In genomic region chr19:27955484-27955883, GRCh38 we compare ENCODE assay signal across 32 cellular contexts.
"Had no signal": no experiment of that assay in that cellular context is flagged by ENCODE, and none has a peak within 500 bp of the region (broad histone marks: within the 10 kb centered on the region; RNA-seq: fewer than 3 reads in every experiment).

No MANE protein-coding gene starts in this region.

- H3K36me3 Mint-ChIP-seq: activated naive CD4-positive, alpha-beta T cell treated with anti-CD3 and anti-CD28 coated beads, Interleukin-2, amount 50 U/mL, for 24 hours; activated naive CD8-positive, alpha-beta T cell treated with anti-CD3 and anti-CD28 coated beads for 36 hours had no signal

- H3K4me1 ChIP-seq: body of pancreas, esophagus muscularis mucosa, foreskin keratinocyte, gastrocnemius medialis had no signal

- H3K4me3 Mint-ChIP-seq: activated CD4-positive, alpha-beta T cell treated with anti-CD3 and anti-CD28 coated beads, Interleukin-2, amount 10 ng/mL, durations not matched to agents 7 days and 5 days; activated CD8-positive, alpha-beta T cell treated with anti-CD3 and anti-CD28 coated beads for 36 hours; activated naive CD4-positive, alpha-beta T cell treated with anti-CD3 and anti-CD28 coated beads for 36 hours; activated naive CD4-positive, alpha-beta T cell treated with anti-CD3 and anti-CD28 coated beads, Interleukin-2, amount 50 U/mL, for 24 hours; activated naive CD8-positive, alpha-beta T cell treated with anti-CD3 and anti-CD28 coated beads for 36 hours; activated naive CD8-positive, alpha-beta T cell treated with anti-CD3 and anti-CD28 coated beads, Interleukin-2, amount 50 U/mL, for 24 hours; activated T-cell treated with anti-CD3 and anti-CD28 coated beads, Interleukin-2, amount 50 U/mL, for 4 hours; activated T-helper 17 cell treated with anti-CD3 and anti-CD28 coated beads, Interleukin-2, amount 50 U/mL, for 72 hours; effector memory CD8-positive, alpha-beta T cell; WTC11 had no signal

- H3K36me3 ChIP-seq: adrenal gland, esophagus muscularis mucosa, gastrocnemius medialis had no signal

- H3K9me3 ChIP-seq: adrenal gland, body of pancreas, esophagus muscularis mucosa, gastrocnemius medialis had no signal

- DNase-seq: activated CD4-positive, alpha-beta T cell treated with anti-CD3 and anti-CD28 coated beads for 1 hour; activated CD4-positive, alpha-beta T cell treated with anti-CD3 and anti-CD28 coated beads for 4 hours; activated CD4-positive, alpha-beta T cell treated with anti-CD3 and anti-CD28 coated beads, Interleukin-2, amount 10 ng/mL, durations not matched to agents 7 days and 5 days; activated CD4-positive, alpha-beta T cell treated with anti-CD3 and anti-CD28 coated beads, Interleukin-2, amount 50 U/mL, for 4 hours; activated CD8-positive, alpha-beta memory T cell treated with anti-CD3 and anti-CD28 coated beads for 24 hours; activated CD8-positive, alpha-beta T cell treated with anti-CD3 and anti-CD28 coated beads for 36 hours; activated effector memory CD4-positive, alpha-beta T cell treated with Interleukin-2 at 50 U/mL for 16 hours; activated naive CD4-positive, alpha-beta T cell treated with anti-CD3 and anti-CD28 coated beads for 36 hours; activated naive CD8-positive, alpha-beta T cell treated with anti-CD3 and anti-CD28 coated beads for 36 hours; activated naive CD8-positive, alpha-beta T cell treated with anti-CD3 and anti-CD28 coated beads, Interleukin-2, amount 50 U/mL, for 24 hours; activated T-cell treated with anti-CD3 and anti-CD28 coated beads, Interleukin-2, amount 50 U/mL, for 4 hours; amygdala; aorta; body of pancreas; caudate nucleus; cortex of kidney; dermis blood vessel endothelial cell; effector CD4-positive, alpha-beta T cell; effector memory CD8-positive, alpha-beta T cell; erythroblast; foreskin keratinocyte; gastrocnemius medialis; glutamatergic neuron; T-helper 2 cell had no signal

- ATAC-seq: activated CD8-positive, alpha-beta T cell treated with anti-CD3 and anti-CD28 coated beads for 36 hours; activated naive CD8-positive, alpha-beta T cell treated with anti-CD3 and anti-CD28 coated beads, Interleukin-2, amount 50 U/mL, for 24 hours; activated T-cell treated with anti-CD3 and anti-CD28 coated beads, Interleukin-2, amount 50 U/mL, for 4 hours; activated T-helper 17 cell treated with anti-CD3 and anti-CD28 coated beads, Interleukin-2, amount 50 U/mL, for 72 hours; body of pancreas; effector memory CD8-positive, alpha-beta T cell; foreskin keratinocyte; gastrocnemius medialis; WTC11 had no signal

- H3K27ac Mint-ChIP-seq: activated CD4-positive, alpha-beta T cell treated with anti-CD3 and anti-CD28 coated beads, Interleukin-2, amount 10 ng/mL, durations not matched to agents 7 days and 5 days; activated CD8-positive, alpha-beta T cell treated with anti-CD3 and anti-CD28 coated beads for 36 hours; activated naive CD4-positive, alpha-beta T cell treated with anti-CD3 and anti-CD28 coated beads for 36 hours; activated naive CD4-positive, alpha-beta T cell treated with anti-CD3 and anti-CD28 coated beads, Interleukin-2, amount 50 U/mL, for 24 hours; activated naive CD8-positive, alpha-beta T cell treated with anti-CD3 and anti-CD28 coated beads for 36 hours; activated naive CD8-positive, alpha-beta T cell treated with anti-CD3 and anti-CD28 coated beads, Interleukin-2, amount 50 U/mL, for 24 hours; activated T-helper 17 cell treated with anti-CD3 and anti-CD28 coated beads, Interleukin-2, amount 50 U/mL, for 72 hours; effector memory CD8-positive, alpha-beta T cell; WTC11 had no signal

- H3K4me1 Mint-ChIP-seq: activated CD4-positive, alpha-beta T cell treated with anti-CD3 and anti-CD28 coated beads, Interleukin-2, amount 10 ng/mL, durations not matched to agents 7 days and 5 days; activated naive CD4-positive, alpha-beta T cell treated with anti-CD3 and anti-CD28 coated beads, Interleukin-2, amount 50 U/mL, for 24 hours; activated naive CD8-positive, alpha-beta T cell treated with anti-CD3 and anti-CD28 coated beads for 36 hours; activated naive CD8-positive, alpha-beta T cell treated with anti-CD3 and anti-CD28 coated beads, Interleukin-2, amount 50 U/mL, for 24 hours; activated T-helper 17 cell treated with anti-CD3 and anti-CD28 coated beads, Interleukin-2, amount 50 U/mL, for 72 hours; WTC11 had no signal

- H3K4me3 ChIP-seq: adrenal gland, body of pancreas, esophagus muscularis mucosa, gastrocnemius medialis had no signal

- FAIRE-seq: colon, TTC549 had no signal

- H3K27ac ChIP-seq: adrenal gland, body of pancreas, esophagus muscularis mucosa, gastrocnemius medialis, VCaP had no signal

- H3K27me3 ChIP-seq: adrenal gland, body of pancreas, esophagus muscularis mucosa, foreskin keratinocyte, gastrocnemius medialis had no signal

- H3K9me3 Mint-ChIP-seq: activated CD4-positive, alpha-beta T cell treated with anti-CD3 and anti-CD28 coated beads, Interleukin-2, amount 10 ng/mL, durations not matched to agents 7 days and 5 days; activated CD8-positive, alpha-beta T cell treated with anti-CD3 and anti-CD28 coated beads for 36 hours; activated naive CD4-positive, alpha-beta T cell treated with anti-CD3 and anti-CD28 coated beads for 36 hours; activated naive CD4-positive, alpha-beta T cell treated with anti-CD3 and anti-CD28 coated beads, Interleukin-2, amount 50 U/mL, for 24 hours; activated naive CD8-positive, alpha-beta T cell treated with anti-CD3 and anti-CD28 coated beads for 36 hours; activated naive CD8-positive, alpha-beta T cell treated with anti-CD3 and anti-CD28 coated beads, Interleukin-2, amount 50 U/mL, for 24 hours; activated T-cell treated with anti-CD3 and anti-CD28 coated beads, Interleukin-2, amount 50 U/mL, for 4 hours; activated T-helper 17 cell treated with anti-CD3 and anti-CD28 coated beads, Interleukin-2, amount 50 U/mL, for 72 hours; effector memory CD8-positive, alpha-beta T cell had no signal

- H3K27me3 Mint-ChIP-seq: activated CD4-positive, alpha-beta T cell treated with anti-CD3 and anti-CD28 coated beads, Interleukin-2, amount 10 ng/mL, durations not matched to agents 7 days and 5 days; activated CD8-positive, alpha-beta T cell treated with anti-CD3 and anti-CD28 coated beads for 36 hours; activated naive CD4-positive, alpha-beta T cell treated with anti-CD3 and anti-CD28 coated beads, Interleukin-2, amount 50 U/mL, for 24 hours; activated naive CD8-positive, alpha-beta T cell treated with anti-CD3 and anti-CD28 coated beads for 36 hours; activated naive CD8-positive, alpha-beta T cell treated with anti-CD3 and anti-CD28 coated beads, Interleukin-2, amount 50 U/mL, for 24 hours; activated T-helper 17 cell treated with anti-CD3 and anti-CD28 coated beads, Interleukin-2, amount 50 U/mL, for 72 hours; effector memory CD8-positive, alpha-beta T cell had no signal
